Comparison of ENCODE assay signal across 8 cellular contexts in genomic region chr6:32609731-32610640, GRCh38. TPM values are rescaled to one million over a fixed set of nuclear protein-coding genes. Genes with fewer than 3 reads are reported as not detected.
DNase-seq lines count a peak whose midpoint lies in the region; ATAC-seq, FAIRE-seq and TF ChIP-seq lines count a peak whose summit lies in the region.

No MANE protein-coding gene starts in this region.

- peaks cover 0 to 8% of the 10 kb centered on the region in 2 experiments for H3K27me3 ChIP-seq in endothelial cell of umbilical vein (ENCODE audit: control insufficient read depth in 2 of 2, insufficient read depth in 2 of 2, low read length in 2 of 2)

- no peak overlapping the region for H3K4me2 ChIP-seq in endothelial cell of umbilical vein (ENCODE audit: insufficient read depth, low read length)

- no peaks in the 10 kb centered on the region for H3K36me3 ChIP-seq in endothelial cell of umbilical vein (ENCODE audit: control insufficient read depth in 2 of 2, extremely low read depth in 1 of 2, insufficient read depth in 2 of 2, low read length in 2 of 2)

- no peak overlapping the region for H2AFZ ChIP-seq in endothelial cell of umbilical vein (ENCODE audit: low read depth, low read length)

- no peaks in the 10 kb centered on the region for H3K9me3 ChIP-seq in endothelial cell of umbilical vein (replicated peaks; ENCODE audit: control insufficient read depth, insufficient read depth, low read length)

- dilution Hi-C loops in endothelial cell of umbilical vein (cut with MboI; ENCODE audit: extremely low pct_ligation_motif_present, low sequenced_read_pairs) = no loop called here

- no peak overlapping the region for H3K27ac ChIP-seq in endothelial cell of umbilical vein (ENCODE audit: insufficient read depth, low read depth, low read length)

- DNase-seq in AG08395 (ENCODE audit: low spot score) (peak; percentile 81), NCI-H2029 treated with DMSO at 0.1 percent for 48 hours (lab: John Stamatoyannopoulos, UW) (peak; percentile 5), endothelial cell of umbilical vein (ENCODE audit: low read depth, low spot score) (peak; percentile 96), mesothelial cell of epicardium (ENCODE audit: low spot score in 2 of 2, unreplicated experiment in 2 of 2) (peak; percentile 54 to 81), superior temporal gyrus (ENCODE audit: extremely low spot score) (peak; percentile 84)
- peak; percentile 15 for DNase-seq in activated CD4-positive, alpha-beta T cell treated with anti-CD3 and anti-CD28 coated beads, Interleukin-2, amount 50 U/mL, for 1 hour

- H3K9ac ChIP-seq in endothelial cell of umbilical vein (replicated peaks; ENCODE audit: extremely low read depth, insufficient read depth, low read length) = no peak overlapping the region

- no peaks in the 10 kb centered on the region for H3K4me1 Mint-ChIP-seq in mesothelial cell of epicardium

- no peaks in the 10 kb centered on the region for H3K36me3 Mint-ChIP-seq in mesothelial cell of epicardium

- H3K79me2 ChIP-seq in endothelial cell of umbilical vein (ENCODE audit: control insufficient read depth, insufficient read depth, low read length) = no peaks in the 10 kb centered on the region

- no peak overlapping the region for H3K27ac Mint-ChIP-seq in mesothelial cell of epicardium

- H3K9me3 Mint-ChIP-seq in mesothelial cell of epicardium = no peaks in the 10 kb centered on the region

- no peaks in the 10 kb centered on the region for H3K9me1 ChIP-seq in endothelial cell of umbilical vein (replicated peaks; ENCODE audit: control insufficient read depth, extremely low read depth, insufficient read depth, low read length)

- no peaks in the 10 kb centered on the region for H3K27me3 Mint-ChIP-seq in mesothelial cell of epicardium (ENCODE audit: low read depth)

- POLR2A ChIA-PET in endothelial cell of umbilical vein (lab: Charles Lee) = no interaction called here

- TF ChIP-seq POLR2A in endothelial cell of umbilical vein (IDR thresholded peaks at IDR 0.05; ENCODE audit: low read depth, low read length) = no peak

- FAIRE-seq in endothelial cell of umbilical vein (lab: Jason Lieb, UNC) = peak; percentile 79

- CTCF ChIA-PET in endothelial cell of umbilical vein (lab: Charles Lee) = interaction anchor here (1.2 kb wide), 1 partner anchor 12 kb away, joined by 5 read pairs; no protein-coding TSS in a partner anchor

- peak; percentile 92 for ATAC-seq in GM18502 (IDR thresholded peaks at IDR 0.05; ENCODE audit: poor library complexity, unreplicated experiment)
- ATAC-seq in HG02852 (IDR thresholded peaks at IDR 0.05; ENCODE audit: unreplicated experiment) = peak; percentile 85

- intact Hi-C loops in endothelial cell of umbilical vein (cut with micrococcal nuclease) = no loop called here

- H3K4me3 ChIP-seq in endothelial cell of umbilical vein (replicated peaks in 1 of 3; ENCODE audit: insufficient read depth in 1 of 3, low read depth in 1 of 3, low read length in 3 of 3) = no peak overlapping the region

- no peak overlapping the region for H3K4me3 Mint-ChIP-seq in mesothelial cell of epicardium

- no peaks in the 10 kb centered on the region for H3K4me1 ChIP-seq in endothelial cell of umbilical vein (ENCODE audit: control insufficient read depth, extremely low read depth, insufficient read depth, low read length)

- TF ChIP-seq CTCF in endothelial cell of umbilical vein (IDR thresholded peaks at IDR 0.05; ENCODE audit: extremely low read depth in 1 of 2, insufficient read depth in 1 of 2, low read depth in 1 of 2, low read length in 2 of 2) = no peak
- no peak for TF ChIP-seq CTCF in mesothelial cell of epicardium (IDR thresholded peaks at IDR 0.05; ENCODE audit: unreplicated experiment)

- no TSS peak for BruUV-seq in endothelial cell of umbilical vein (replicated peaks; lab: Mats Ljungman, UMichigan)

- no peaks in the 10 kb centered on the region for H4K20me1 ChIP-seq in endothelial cell of umbilical vein (replicated peaks; ENCODE audit: control insufficient read depth, extremely low read depth, insufficient read depth, low read length)

TF ChIP-seq in endothelial cell of umbilical vein, 7 proteins besides CTCF, POLR2A, EP300 and RAD21:
- no peak for TF ChIP-seq POLR2AphosphoS5 (IDR thresholded peaks at IDR 0.05; ENCODE audit: insufficient read depth, low read depth, low read length)
- no peak for TF ChIP-seq MYC (IDR thresholded peaks at IDR 0.05; ENCODE audit: low read depth, low read length)
- no peak for TF ChIP-seq MAX (IDR thresholded peaks at IDR 0.05; ENCODE audit: insufficient read depth, insufficient read length)
- peak; percentile 47 for TF ChIP-seq JUN (IDR thresholded peaks at IDR 0.05; ENCODE audit: borderline replicate concordance, insufficient read depth, insufficient read length, low read depth)
- TF ChIP-seq FOS (IDR thresholded peaks at IDR 0.05; ENCODE audit: borderline replicate concordance, insufficient read depth, low read length) = peak; percentile 65

RNA-seq across cellular contexts. Expression of gene HLA-DRB1, which starts 20.3 kb away (rescaled TPM):
- not detected in 2 replicates for total RNA-seq in endothelial cell of umbilical vein
- not detected in 2 replicates for polyA plus RNA-seq in endothelial cell of umbilical vein
- not detected in 2 replicates for polyA plus RNA-seq in endothelial cell of umbilical vein (2011; cell fraction: cytosol; rRNA removed)
- polyA plus RNA-seq in endothelial cell of umbilical vein (2011; cell fraction: nucleus; rRNA removed) = not detected in 2 replicates
- polyA plus RNA-seq in endothelial cell of umbilical vein (2012) = not detected in 2 replicates
- not detected in 2 replicates for polyA minus RNA-seq in endothelial cell of umbilical vein
- not detected for polyA minus RNA-seq in endothelial cell of umbilical vein (2011; cell fraction: cytosol; rRNA and poly(A)+ RNA removed)
- polyA minus RNA-seq in endothelial cell of umbilical vein (2011; cell fraction: nucleus; rRNA and poly(A)+ RNA removed) = not detected in 2 replicates
- total RNA-seq in mesothelial cell of epicardium = 4.5 to 5.4 TPM (median 5.3 TPM) in 3 replicates

RNA-seq across cellular contexts. Expression of gene HLA-DQA1, which starts 27.2 kb away (rescaled TPM):
- total RNA-seq in endothelial cell of umbilical vein = not detected in 2 replicates
- not detected in 2 replicates for polyA plus RNA-seq in endothelial cell of umbilical vein
- polyA plus RNA-seq in endothelial cell of umbilical vein (2011; cell fraction: cytosol; rRNA removed) = not detected in 2 replicates
- 0.25 TPM in 1 of 2 replicates, not detected in the other for polyA plus RNA-seq in endothelial cell of umbilical vein (2011; cell fraction: nucleus; rRNA removed)
- polyA plus RNA-seq in endothelial cell of umbilical vein (2012) = not detected in 2 replicates
- not detected in 2 replicates for polyA minus RNA-seq in endothelial cell of umbilical vein
- not detected for polyA minus RNA-seq in endothelial cell of umbilical vein (2011; cell fraction: cytosol; rRNA and poly(A)+ RNA removed)
- not detected in 2 replicates for polyA minus RNA-seq in endothelial cell of umbilical vein (2011; cell fraction: nucleus; rRNA and poly(A)+ RNA removed)
- not detected in 3 replicates for total RNA-seq in mesothelial cell of epicardium

RNA-seq across cellular contexts. Expression of gene HLA-DQB1, which starts 56.5 kb away (rescaled TPM):
- not detected in 2 replicates for total RNA-seq in endothelial cell of umbilical vein
- not detected in 2 replicates for polyA plus RNA-seq in endothelial cell of umbilical vein
- polyA plus RNA-seq in endothelial cell of umbilical vein (2011; cell fraction: cytosol; rRNA removed) = not detected in 2 replicates
- polyA plus RNA-seq in endothelial cell of umbilical vein (2011; cell fraction: nucleus; rRNA removed) = not detected in 2 replicates
- polyA plus RNA-seq in endothelial cell of umbilical vein (2012) = not detected in 2 replicates
- not detected in 2 replicates for polyA minus RNA-seq in endothelial cell of umbilical vein
- polyA minus RNA-seq in endothelial cell of umbilical vein (2011; cell fraction: cytosol; rRNA and poly(A)+ RNA removed) = not detected
- not detected in 2 replicates for polyA minus RNA-seq in endothelial cell of umbilical vein (2011; cell fraction: nucleus; rRNA and poly(A)+ RNA removed)
- 9.0 to 9.8 TPM (median 9.7 TPM) in 3 replicates for total RNA-seq in mesothelial cell of epicardium

Comparison
In these comparisons a context has a peak if more than half of its experiments do, and no peak if none do; other contexts are left out.
1. DNase-seq: peak in every context shown above with its lines; median percentile 96 in endothelial cell of umbilical vein; 84 in superior temporal gyrus; 81 in AG08395; 68 in mesothelial cell of epicardium; 15 in activated CD4-positive, alpha-beta T cell treated with anti-CD3 and anti-CD28 coated beads, Interleukin-2, amount 50 U/mL, for 1 hour; 5 in NCI-H2029 treated with DMSO at 0.1 percent for 48 hours.